ENCODE assay signal across 1 cellular context in genomic region chr16:50699345-50700159, GRCh38.
A peak's percentile ranks its signal among the peaks of the same experiment; 100 is the strongest.
TF ChIP-seq lines count a peak whose summit lies in the region.

No MANE protein-coding gene starts in this region.

TF ChIP-seq in K562, 482 proteins besides CTCF, POLR2A, EP300 and RAD21 (continued from another document and continues in another):
- TF ChIP-seq FOXA3 (CRISPR knock-in tag; conservative IDR thresholded peaks at IDR 0.05 in 1 of 2, IDR thresholded peaks at IDR 0.05 in 1 of 2) (no peak), NFIX (CRISPR knock-in tag; IDR thresholded peaks at IDR 0.05; ENCODE audit: low read depth) (no peak), ZKSCAN3 (CRISPR knock-in tag; IDR thresholded peaks at IDR 0.05) (no peak), ZNF253 (CRISPR knock-in tag; conservative IDR thresholded peaks at IDR 0.05) (no peak), GTF2E2 (tag; IDR thresholded peaks at IDR 0.05) (no peak), KDM1A (IDR thresholded peaks at IDR 0.05) (no peak), MECOM (CRISPR knock-in tag; IDR thresholded peaks at IDR 0.05) (no peak), FOS (IDR thresholded peaks at IDR 0.05; ENCODE audit: extremely low read depth, insufficient read length) (no peak), XRCC4 (IDR thresholded peaks at IDR 0.05; ENCODE audit: extremely low read depth, insufficient read depth, insufficient read length) (no peak), NCOA1 (IDR thresholded peaks at IDR 0.05; ENCODE audit: low read depth) (no peak), RBFOX2 (IDR thresholded peaks at IDR 0.05; ENCODE audit: low read depth, low read length) (no peak), ZNF175 (CRISPR knock-in tag; IDR thresholded peaks at IDR 0.05; ENCODE audit: low read depth) (peak; percentile 76), SRSF9 (IDR thresholded peaks at IDR 0.05; ENCODE audit: borderline replicate concordance, low read depth, low read length) (no peak), ZNF589 (CRISPR knock-in tag; IDR thresholded peaks at IDR 0.05; ENCODE audit: low read depth) (peak; percentile 70; the same call in 1 of the 2 replicates), NCOR1 (IDR thresholded peaks at IDR 0.05) (no peak), HNRNPK (IDR thresholded peaks at IDR 0.05; ENCODE audit: low read depth, low read length, poor library complexity, severe bottlenecking) (no peak), ATF3 (IDR thresholded peaks at IDR 0.05) (peak; percentile 86), ATF3 (CRISPR knock-in tag; conservative IDR thresholded peaks at IDR 0.05) (no peak), PRDM10 (IDR thresholded peaks at IDR 0.05; ENCODE audit: partially characterized antibody) (no peak), ARID4B (CRISPR knock-in tag; IDR thresholded peaks at IDR 0.05) (no peak), ZNF584 (CRISPR knock-in tag; IDR thresholded peaks at IDR 0.05; ENCODE audit: low read depth) (peak; percentile 51; the same call in 1 of the 2 replicates), MYC (IDR thresholded peaks at IDR 0.05; ENCODE audit: low read depth, low read length) (peak; percentile 62; the same call in 1 of the 2 replicates), MYC (CRISPR knock-in tag; IDR thresholded peaks at IDR 0.05; ENCODE audit: borderline replicate concordance, low read depth) (no peak), TAF9B (IDR thresholded peaks at IDR 0.05; ENCODE audit: partially characterized antibody) (no peak), CHD4 (IDR thresholded peaks at IDR 0.05; ENCODE audit: insufficient read depth, insufficient replicate concordance, low read depth, low read length, poor library complexity, severe bottlenecking) (no peak), SFPQ (IDR thresholded peaks at IDR 0.05; ENCODE audit: low read depth, low read length) (no peak), ZNF57 (CRISPR knock-in tag; IDR thresholded peaks at IDR 0.05) (no peak), ARID2 (IDR thresholded peaks at IDR 0.05) (no peak), MXD1 (CRISPR knock-in tag; IDR thresholded peaks at IDR 0.05; ENCODE audit: borderline replicate concordance, poor library complexity, severe bottlenecking) (no peak), ZNF197 (CRISPR knock-in tag; IDR thresholded peaks at IDR 0.05; ENCODE audit: low read depth) (no peak), JUND (IDR thresholded peaks at IDR 0.05; ENCODE audit: borderline replicate concordance, low read depth, low read length) (0 out of 2 replicates have a peak, but pooled peaks have one; percentile 29), JUND (tag; IDR thresholded peaks at IDR 0.05; ENCODE audit: borderline replicate concordance, low read depth, low read length) (peak; percentile 18; the same call in 1 of the 3 replicates), RBM25 (IDR thresholded peaks at IDR 0.05; ENCODE audit: low read depth, low read length, severe bottlenecking) (no peak), HOMEZ (CRISPR knock-in tag; IDR thresholded peaks at IDR 0.05) (no peak), CREB3 (tag; conservative IDR thresholded peaks at IDR 0.05; ENCODE audit: low read depth) (no peak), MEF2D (tag; conservative IDR thresholded peaks at IDR 0.05; ENCODE audit: low read depth) (no peak), USF2 (CRISPR knock-in tag; IDR thresholded peaks at IDR 0.05) (no peak), CEBPB (tag; IDR thresholded peaks at IDR 0.05) (peak; percentile 74), HDAC2 (IDR thresholded peaks at IDR 0.05) (no peak), MTA1 (IDR thresholded peaks at IDR 0.05; ENCODE audit: borderline replicate concordance) (no peak), UBTF (IDR thresholded peaks at IDR 0.05; ENCODE audit: borderline replicate concordance in 1 of 2, low read depth in 2 of 2, low read length in 2 of 2) (no peak), BRCA1 (IDR thresholded peaks at IDR 0.05) (no peak), BRCA1 (CRISPR knock-in tag; IDR thresholded peaks at IDR 0.05) (no peak), TCF15 (CRISPR knock-in tag; IDR thresholded peaks at IDR 0.05) (no peak), MAZ (CRISPR knock-in tag; conservative IDR thresholded peaks at IDR 0.05 in 1 of 2, IDR thresholded peaks at IDR 0.05 in 1 of 2) (0 out of 4 replicates have a peak, but pooled peaks of 1 of the 2 experiments have one; percentile 17), TAF7 (tag; IDR thresholded peaks at IDR 0.05) (no peak), ZFP36 (IDR thresholded peaks at IDR 0.05; ENCODE audit: low read depth, low read length, partially characterized antibody) (no peak), HMGN3 (IDR thresholded peaks at IDR 0.05; ENCODE audit: borderline replicate concordance, extremely low read depth, insufficient read length, low read depth, low read length) (no peak), PHF21A (IDR thresholded peaks at IDR 0.05; ENCODE audit: borderline replicate concordance, low read depth) (no peak)
